Comparison of ENCODE assay signal across 20 cellular contexts in genomic region chr22:49640366-49641095, GRCh38.
DNase-seq lines count a peak whose midpoint lies in the region; ATAC-seq and TF ChIP-seq lines count a peak whose summit lies in the region.
"Had no signal": no experiment of that assay in that cellular context is flagged by ENCODE, and none has a peak within 500 bp of the region (broad histone marks: within the 10 kb centered on the region; RNA-seq: fewer than 3 reads in every experiment).

No MANE protein-coding gene starts in this region.

- no peaks in the 10 kb centered on the region for H3K27me3 ChIP-seq in naive thymus-derived CD4-positive, alpha-beta T cell (ENCODE audit: control insufficient read depth in 2 of 2, insufficient read depth in 2 of 2, low read length in 2 of 2)

- peak overlapping the region; percentile 37 for H3K27ac Mint-ChIP-seq in activated naive CD4-positive, alpha-beta T cell treated with anti-CD3 and anti-CD28 coated beads, Interleukin-2, amount 10 ng/mL, durations not matched to agents 7 days and 5 days
- H3K27ac Mint-ChIP-seq in activated naive CD4-positive, alpha-beta T cell treated with anti-CD3 and anti-CD28 coated beads for 36 hours = no peak overlapping the region
- H3K27ac Mint-ChIP-seq in stimulated activated naive CD8-positive, alpha-beta T cell treated with anti-CD3 and anti-CD28 coated beads, Interleukin-15, amount 100 ng/mL, for 72 hours = no peak overlapping the region
- H3K27ac Mint-ChIP-seq in naive thymus-derived CD4-positive, alpha-beta T cell = no peak overlapping the region
- no peak overlapping the region for H3K27ac Mint-ChIP-seq in nephron progenitor cell
- no peak overlapping the region for H3K27ac Mint-ChIP-seq in activated T-helper 2 cell treated with anti-CD3 and anti-CD28 coated beads, Interferon-gamma antibody, Interleukin-2, Interleukin-4, amounts not matched to agents 10 μg/mL and 5 μg/mL and 100 μg/mL, durations not matched to agents 14 hours and 24 hours and 36 hours
- H3K27ac Mint-ChIP-seq: B cell; CD4-positive, alpha-beta memory T cell had no signal

- intact Hi-C loops in activated naive CD4-positive, alpha-beta T cell treated with anti-CD3 and anti-CD28 coated beads for 36 hours (cut with micrococcal nuclease) = no loop called here
- intact Hi-C loops in naive thymus-derived CD4-positive, alpha-beta T cell (cut with micrococcal nuclease) = no loop called here
- intact Hi-C loops in activated T-helper 2 cell treated with anti-CD3 and anti-CD28 coated beads, Interferon-gamma antibody, Interleukin-2, Interleukin-4, amounts not matched to agents 10 μg/mL and 5 μg/mL and 100 μg/mL, durations not matched to agents 14 hours and 24 hours and 36 hours (cut with micrococcal nuclease) = no loop called here

- POLR2A ChIA-PET in naive thymus-derived CD4-positive, alpha-beta T cell (lab: Charles Lee) = no interaction called here

- H3K4me1 Mint-ChIP-seq in activated naive CD4-positive, alpha-beta T cell treated with anti-CD3 and anti-CD28 coated beads, Interleukin-2, amount 10 ng/mL, durations not matched to agents 7 days and 5 days = no peaks in the 10 kb centered on the region
- peaks cover 1% of the 10 kb centered on the region for H3K4me1 Mint-ChIP-seq in activated naive CD4-positive, alpha-beta T cell treated with anti-CD3 and anti-CD28 coated beads for 36 hours (ENCODE audit: low read depth)
- H3K4me1 Mint-ChIP-seq in stimulated activated naive CD8-positive, alpha-beta T cell treated with anti-CD3 and anti-CD28 coated beads, Interleukin-15, amount 100 ng/mL, for 72 hours = no peaks in the 10 kb centered on the region
- peaks cover 0 to 17% (median 11%) of the 10 kb centered on the region in 7 donors for H3K4me1 Mint-ChIP-seq in naive thymus-derived CD4-positive, alpha-beta T cell
- H3K4me1 Mint-ChIP-seq in nephron progenitor cell = no peaks in the 10 kb centered on the region
- no peaks in the 10 kb centered on the region for H3K4me1 Mint-ChIP-seq in activated T-helper 2 cell treated with anti-CD3 and anti-CD28 coated beads, Interferon-gamma antibody, Interleukin-2, Interleukin-4, amounts not matched to agents 10 μg/mL and 5 μg/mL and 100 μg/mL, durations not matched to agents 14 hours and 24 hours and 36 hours (ENCODE audit: low read depth)

- H3K36me3 Mint-ChIP-seq in activated naive CD4-positive, alpha-beta T cell treated with anti-CD3 and anti-CD28 coated beads, Interleukin-2, amount 10 ng/mL, durations not matched to agents 7 days and 5 days = no peaks in the 10 kb centered on the region
- H3K36me3 Mint-ChIP-seq in activated naive CD4-positive, alpha-beta T cell treated with anti-CD3 and anti-CD28 coated beads for 36 hours (ENCODE audit: low read depth) = peaks cover 4% of the 10 kb centered on the region
- H3K36me3 Mint-ChIP-seq in naive thymus-derived CD4-positive, alpha-beta T cell = peaks cover 0 to 7% (median 0%) of the 10 kb centered on the region in 5 donors
- no peaks in the 10 kb centered on the region for H3K36me3 Mint-ChIP-seq in nephron progenitor cell (ENCODE audit: low read depth)
- H3K36me3 Mint-ChIP-seq in activated T-helper 2 cell treated with anti-CD3 and anti-CD28 coated beads, Interferon-gamma antibody, Interleukin-2, Interleukin-4, amounts not matched to agents 10 μg/mL and 5 μg/mL and 100 μg/mL, durations not matched to agents 14 hours and 24 hours and 36 hours (ENCODE audit: low read depth) = peaks cover 8% of the 10 kb centered on the region

- no peaks in the 10 kb centered on the region for H3K9me3 ChIP-seq in naive thymus-derived CD4-positive, alpha-beta T cell (ENCODE audit: control insufficient read depth in 2 of 3, low read length in 3 of 3)

- CTCF ChIA-PET in activated naive CD4-positive, alpha-beta T cell treated with anti-CD3 and anti-CD28 coated beads, Interleukin-2, amount 10 ng/mL, durations not matched to agents 7 days and 5 days (lab: Charles Lee) = no interaction called here
- CTCF ChIA-PET in activated naive CD4-positive, alpha-beta T cell treated with anti-CD3 and anti-CD28 coated beads for 36 hours (lab: Charles Lee) = no interaction called here
- CTCF ChIA-PET in naive thymus-derived CD4-positive, alpha-beta T cell (lab: Charles Lee) = no interaction called here

- H3K4me3 Mint-ChIP-seq in activated naive CD4-positive, alpha-beta T cell treated with anti-CD3 and anti-CD28 coated beads, Interleukin-2, amount 10 ng/mL, durations not matched to agents 7 days and 5 days = no peak overlapping the region
- H3K4me3 Mint-ChIP-seq in activated naive CD4-positive, alpha-beta T cell treated with anti-CD3 and anti-CD28 coated beads for 36 hours = no peak overlapping the region
- no peak overlapping the region for H3K4me3 Mint-ChIP-seq in stimulated activated naive CD8-positive, alpha-beta T cell treated with anti-CD3 and anti-CD28 coated beads, Interleukin-15, amount 100 ng/mL, for 72 hours
- no peak overlapping the region for H3K4me3 Mint-ChIP-seq in naive thymus-derived CD4-positive, alpha-beta T cell
- H3K4me3 Mint-ChIP-seq in nephron progenitor cell = no peak overlapping the region
- H3K4me3 Mint-ChIP-seq in activated T-helper 2 cell treated with anti-CD3 and anti-CD28 coated beads, Interferon-gamma antibody, Interleukin-2, Interleukin-4, amounts not matched to agents 10 μg/mL and 5 μg/mL and 100 μg/mL, durations not matched to agents 14 hours and 24 hours and 36 hours (ENCODE audit: low read depth) = no peak overlapping the region
- H3K4me3 Mint-ChIP-seq: B cell; CD4-positive, alpha-beta memory T cell had no signal

- no peaks in the 10 kb centered on the region for H3K27me3 Mint-ChIP-seq in activated naive CD4-positive, alpha-beta T cell treated with anti-CD3 and anti-CD28 coated beads, Interleukin-2, amount 10 ng/mL, durations not matched to agents 7 days and 5 days
- H3K27me3 Mint-ChIP-seq in activated naive CD4-positive, alpha-beta T cell treated with anti-CD3 and anti-CD28 coated beads for 36 hours (ENCODE audit: low read depth) = no peaks in the 10 kb centered on the region
- no peaks in the 10 kb centered on the region for H3K27me3 Mint-ChIP-seq in stimulated activated naive CD8-positive, alpha-beta T cell treated with anti-CD3 and anti-CD28 coated beads, Interleukin-15, amount 100 ng/mL, for 72 hours
- no peaks in the 10 kb centered on the region for H3K27me3 Mint-ChIP-seq in naive thymus-derived CD4-positive, alpha-beta T cell
- peaks cover 8% of the 10 kb centered on the region for H3K27me3 Mint-ChIP-seq in nephron progenitor cell (ENCODE audit: low read depth, poor library complexity)
- no peaks in the 10 kb centered on the region for H3K27me3 Mint-ChIP-seq in activated T-helper 2 cell treated with anti-CD3 and anti-CD28 coated beads, Interferon-gamma antibody, Interleukin-2, Interleukin-4, amounts not matched to agents 10 μg/mL and 5 μg/mL and 100 μg/mL, durations not matched to agents 14 hours and 24 hours and 36 hours (ENCODE audit: low read depth)
- H3K27me3 Mint-ChIP-seq: B cell; CD4-positive, alpha-beta memory T cell had no signal

- H3K4me1 ChIP-seq in naive thymus-derived CD4-positive, alpha-beta T cell (ENCODE audit: control insufficient read depth in 2 of 2, insufficient read depth in 2 of 2, low read length in 2 of 2) = no peaks in the 10 kb centered on the region

- DNase-seq in activated naive CD4-positive, alpha-beta T cell treated with anti-CD3 and anti-CD28 coated beads, Interleukin-2, amount 10 ng/mL, durations not matched to agents 7 days and 5 days = no peak
- DNase-seq in activated naive CD4-positive, alpha-beta T cell treated with anti-CD3 and anti-CD28 coated beads for 36 hours = no peak
- no peak for DNase-seq in stimulated activated naive CD8-positive, alpha-beta T cell treated with anti-CD3 and anti-CD28 coated beads, Interleukin-15, amount 100 ng/mL, for 72 hours
- DNase-seq in stimulated activated naive CD8-positive, alpha-beta T cell treated with anti-CD3 and anti-CD28 coated beads, Interleukin-15, Interleukin-2, amounts not matched to agents 100 U/mL and 50 U/mL, for 24 hours = no peak
- DNase-seq in naive thymus-derived CD4-positive, alpha-beta T cell = no peak
- no peak for DNase-seq in nephron progenitor cell
- no peak for DNase-seq in activated T-helper 2 cell treated with anti-CD3 and anti-CD28 coated beads, Interferon-gamma antibody, Interleukin-2, Interleukin-4, amounts not matched to agents 10 μg/mL and 5 μg/mL and 100 μg/mL, durations not matched to agents 14 hours and 24 hours and 36 hours (ENCODE audit: low spot score)
- DNase-seq: C1 segment of cervical spinal cord; Calu3; CD4-positive, alpha-beta memory T cell; COR-L47; DMS53; DMS79 treated with DMSO at 0.1 percent for 48 hours; GF-D8; GM23248; H7; HCEC 1CT had no signal

- ATAC-seq in stimulated activated naive CD8-positive, alpha-beta T cell treated with anti-CD3 and anti-CD28 coated beads, Interleukin-15, amount 100 ng/mL, for 72 hours = peak; percentile 24
- ATAC-seq in stimulated activated naive CD8-positive, alpha-beta T cell treated with anti-CD3 and anti-CD28 coated beads, Interleukin-15, Interleukin-2, amounts not matched to agents 100 U/mL and 50 U/mL, for 24 hours = no peak
- ATAC-seq in naive thymus-derived CD4-positive, alpha-beta T cell = peak; percentile 18
- no peak for ATAC-seq in GM18861 (IDR thresholded peaks at IDR 0.05; ENCODE audit: unreplicated experiment)

- no peak for TF ChIP-seq CTCF in nephron progenitor cell (IDR thresholded peaks at IDR 0.05)

- no peak overlapping the region for H3K27ac ChIP-seq in naive thymus-derived CD4-positive, alpha-beta T cell (ENCODE audit: low read depth, low read length)
- H3K27ac ChIP-seq: 22Rv1, GM23248 had no signal

- H3K9me3 Mint-ChIP-seq in activated naive CD4-positive, alpha-beta T cell treated with anti-CD3 and anti-CD28 coated beads, Interleukin-2, amount 10 ng/mL, durations not matched to agents 7 days and 5 days = no peaks in the 10 kb centered on the region
- H3K9me3 Mint-ChIP-seq in activated naive CD4-positive, alpha-beta T cell treated with anti-CD3 and anti-CD28 coated beads for 36 hours = no peaks in the 10 kb centered on the region
- peaks cover 0 to 6% of the 10 kb centered on the region in 2 donors for H3K9me3 Mint-ChIP-seq in stimulated activated naive CD8-positive, alpha-beta T cell treated with anti-CD3 and anti-CD28 coated beads, Interleukin-15, amount 100 ng/mL, for 72 hours
- H3K9me3 Mint-ChIP-seq in naive thymus-derived CD4-positive, alpha-beta T cell = peaks cover 0 to 4% (median 0%) of the 10 kb centered on the region in 11 donors
- H3K9me3 Mint-ChIP-seq in nephron progenitor cell = no peaks in the 10 kb centered on the region
- no peaks in the 10 kb centered on the region for H3K9me3 Mint-ChIP-seq in activated T-helper 2 cell treated with anti-CD3 and anti-CD28 coated beads, Interferon-gamma antibody, Interleukin-2, Interleukin-4, amounts not matched to agents 10 μg/mL and 5 μg/mL and 100 μg/mL, durations not matched to agents 14 hours and 24 hours and 36 hours

- H3K4me3 ChIP-seq in naive thymus-derived CD4-positive, alpha-beta T cell (ENCODE audit: low read length) = no peak overlapping the region
- H3K4me3 ChIP-seq: GM23248 had no signal

- H3K36me3 ChIP-seq in naive thymus-derived CD4-positive, alpha-beta T cell (ENCODE audit: control insufficient read depth in 2 of 3, insufficient read depth in 3 of 3, low read length in 3 of 3) = peaks cover 0 to 32% (median 0%) of the 10 kb centered on the region in 3 experiments

Comparison
In these comparisons a context has a peak if more than half of its experiments do, and no peak if none do; other contexts are left out.
1. ATAC-seq: peak in stimulated activated naive CD8-positive, alpha-beta T cell treated with anti-CD3 and anti-CD28 coated beads, Interleukin-15, amount 100 ng/mL, for 72 hours (single experiment) and naive thymus-derived CD4-positive, alpha-beta T cell (single experiment); none in stimulated activated naive CD8-positive, alpha-beta T cell treated with anti-CD3 and anti-CD28 coated beads, Interleukin-15, Interleukin-2, amounts not matched to agents 100 U/mL and 50 U/mL, for 24 hours (single experiment) and GM18861 (single experiment).